ENCODE assay signal across 1 cellular context in the genomic region with DNA sequence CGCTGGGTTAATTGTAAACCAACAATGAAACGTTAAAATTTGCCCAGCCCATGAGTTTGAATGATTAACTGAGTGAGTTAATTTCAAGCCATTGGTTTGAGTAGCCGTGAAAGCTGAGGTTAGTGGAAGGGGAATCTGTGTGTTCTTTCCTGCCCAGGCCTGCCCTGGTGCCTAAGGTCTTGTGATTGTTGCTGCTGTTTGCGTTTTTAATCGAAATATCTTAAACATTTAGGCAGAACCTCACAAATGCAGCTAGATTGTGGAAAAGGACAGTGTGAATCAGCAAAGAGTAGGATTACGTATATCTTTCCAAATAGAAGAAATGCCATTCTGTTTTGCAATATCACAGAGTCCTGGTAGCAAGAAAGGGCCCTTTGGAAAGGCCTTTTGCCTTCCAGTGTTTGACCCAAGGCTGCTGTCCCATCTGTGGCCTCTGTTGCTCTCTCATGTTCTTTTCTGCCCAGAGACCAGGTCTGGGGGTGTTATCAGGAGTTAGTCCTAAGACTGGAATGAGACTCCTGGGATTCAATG.
A peak's percentile ranks its signal among the peaks of the same experiment; 100 is the strongest.
TF ChIP-seq lines count a peak whose summit lies in the region.

No MANE protein-coding gene starts in this region.

TF ChIP-seq in IMR-90, 13 proteins besides CTCF, POLR2A, EP300 and RAD21 (continued from another document):
- TF ChIP-seq, protein P1, sequence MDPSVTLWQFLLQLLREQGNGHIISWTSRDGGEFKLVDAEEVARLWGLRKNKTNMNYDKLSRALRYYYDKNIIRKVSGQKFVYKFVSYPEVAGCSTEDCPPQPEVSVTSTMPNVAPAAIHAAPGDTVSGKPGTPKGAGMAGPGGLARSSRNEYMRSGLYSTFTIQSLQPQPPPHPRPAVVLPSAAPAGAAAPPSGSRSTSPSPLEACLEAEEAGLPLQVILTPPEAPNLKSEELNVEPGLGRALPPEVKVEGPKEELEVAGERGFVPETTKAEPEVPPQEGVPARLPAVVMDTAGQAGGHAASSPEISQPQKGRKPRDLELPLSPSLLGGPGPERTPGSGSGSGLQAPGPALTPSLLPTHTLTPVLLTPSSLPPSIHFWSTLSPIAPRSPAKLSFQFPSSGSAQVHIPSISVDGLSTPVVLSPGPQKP (IDR thresholded peaks at IDR 0.05; ENCODE audit: borderline replicate concordance, low read depth, low read length), result no peak
- TF ChIP-seq RFX5 (IDR thresholded peaks at IDR 0.05; ENCODE audit: low read depth, low read length) (no peak; the same call in 1 of the 2 replicates), CEBPB (IDR thresholded peaks at IDR 0.05; ENCODE audit: low read depth, low read length) (peak; percentile 98), MAZ (IDR thresholded peaks at IDR 0.05; ENCODE audit: borderline replicate concordance, low read depth, low read length) (no peak), RCOR1 (IDR thresholded peaks at IDR 0.05; ENCODE audit: insufficient replicate concordance, low read length) (peak; percentile 42), BHLHE40 (IDR thresholded peaks at IDR 0.05; ENCODE audit: low read depth, low read length) (no peak), NFE2L2 (IDR thresholded peaks at IDR 0.05; ENCODE audit: low read depth, low read length) (peak; percentile 77; the same call in 1 of the 2 replicates), MXI1 (IDR thresholded peaks at IDR 0.05; ENCODE audit: borderline replicate concordance, low read depth, low read length) (no peak), MAFK (IDR thresholded peaks at IDR 0.05; ENCODE audit: low read depth, low read length) (peak; percentile 60)
